In genomic region chr20:58492795-58493538, GRCh38 we compare ENCODE assay signal across 23 cellular contexts. TPM values are rescaled to one million over a fixed set of nuclear protein-coding genes. Genes with fewer than 3 reads are reported as not detected.
"Had no signal": no experiment of that assay in that cellular context is flagged by ENCODE, and none has a peak within 500 bp of the region (broad histone marks: within the 10 kb centered on the region; RNA-seq: fewer than 3 reads in every experiment).

No MANE protein-coding gene starts in this region.

- H3K27me3 ChIP-seq: gastrocnemius medialis, spleen had no signal

- ATAC-seq: activated T-cell treated with anti-CD3 and anti-CD28 coated beads, Interleukin-2, amount 50 U/mL, for 72 hours; esophagus mucosa; gastrocnemius medialis; left ventricle myocardium superior; naive thymus-derived CD8-positive, alpha-beta T cell; WTC11 had no signal

- DNase-seq: activated CD4-positive, alpha-beta T cell treated with anti-CD3 and anti-CD28 coated beads, Interleukin-2, amount 50 U/mL, for 4 hours; activated effector memory CD4-positive, alpha-beta T cell treated with anti-CD3 and anti-CD28 coated beads, Interleukin-2, amount 50 U/mL, for 16 hours; activated naive CD4-positive, alpha-beta T cell treated with anti-CD3 and anti-CD28 coated beads, Interleukin-2, amount 10 ng/mL, durations not matched to agents 7 days and 5 days; activated T-cell treated with anti-CD3 and anti-CD28 coated beads, Interleukin-2, amount 50 U/mL, for 72 hours; caudate nucleus; effector CD4-positive, alpha-beta T cell; gastrocnemius medialis; head of caudate nucleus; left ventricle myocardium superior; mammary epithelial cell; naive thymus-derived CD8-positive, alpha-beta T cell; retina; spleen; stimulated activated CD4-positive, alpha-beta T cell treated with anti-CD3 and anti-CD28 coated beads, Interleukin-4, amount 100 ng/mL, for 1 hour; stimulated activated naive CD4-positive, alpha-beta T cell treated with Interleukin-2 at 50 U/mL for 16 hours; T-helper 1 cell; T-helper 9 cell had no signal

- H3K36me3 ChIP-seq: gastrocnemius medialis, spleen had no signal

- H3K4me1 ChIP-seq: gastrocnemius medialis, spleen had no signal

- H3K9me3 ChIP-seq: gastrocnemius medialis had no signal

- H3K27ac ChIP-seq: gastrocnemius medialis, spleen had no signal

- FAIRE-seq: islet of Langerhans had no signal

- H3K4me3 ChIP-seq: gastrocnemius medialis, spleen had no signal

RNA-seq across cellular contexts. Expression of gene APCDD1L, which starts 22.2 kb away (rescaled TPM):
- total RNA-seq: activated CD8-positive, alpha-beta memory T cell treated with anti-CD3 and anti-CD28 coated beads for 36 hours; activated T-cell treated with anti-CD3 and anti-CD28 coated beads, Interleukin-2, amount 50 U/mL, for 72 hours; mesothelial cell of epicardium; naive thymus-derived CD8-positive, alpha-beta T cell; progenitor cell of endocrine pancreas had no signal
